17 cellular contexts compared by ENCODE assay signal in genomic region chr15:51750186-51750585, GRCh38. TPM values are rescaled to one million over a fixed set of nuclear protein-coding genes. Genes with fewer than 3 reads are reported as not detected.
DNase-seq lines count a peak whose midpoint lies in the region; ATAC-seq, FAIRE-seq and TF ChIP-seq lines count a peak whose summit lies in the region.
"Had no signal": no experiment of that assay in that cellular context is flagged by ENCODE, and none has a peak within 500 bp of the region (broad histone marks: within the 10 kb centered on the region; RNA-seq: fewer than 3 reads in every experiment).

No MANE protein-coding gene starts in this region.

- no peaks in the 10 kb centered on the region for H3K79me2 ChIP-seq in endothelial cell of umbilical vein (ENCODE audit: control insufficient read depth, insufficient read depth, low read length)

- no peak overlapping the region for H3K27ac Mint-ChIP-seq in T-cell

- TF ChIP-seq POLR2A in endothelial cell of umbilical vein (IDR thresholded peaks at IDR 0.05; ENCODE audit: low read depth, low read length) (no peak), esophagus squamous epithelium (IDR thresholded peaks at IDR 0.05) (no peak)

- H3K9me3 Mint-ChIP-seq in T-cell = no peaks in the 10 kb centered on the region

- ATAC-seq in T-cell (replicated peaks in 1 of 4) (no peak), GM18519 (IDR thresholded peaks at IDR 0.05; ENCODE audit: low FRiP score, unreplicated experiment) (no peak)

- CTCF ChIA-PET in T-cell (lab: Charles Lee) (interaction anchor here in 1 of 2 donors (0.6 kb wide), 1 partner anchor 75 kb away, joined by 3 read pairs; no protein-coding TSS in a partner anchor), endothelial cell of umbilical vein (lab: Charles Lee) (no interaction called here)

- H3K27ac ChIP-seq in left ventricle myocardium inferior (replicated peaks) (no peak overlapping the region), endothelial cell of umbilical vein (ENCODE audit: insufficient read depth, low read depth, low read length) (no peak overlapping the region), esophagus squamous epithelium (no peak overlapping the region)

- dilution Hi-C loops in endothelial cell of umbilical vein (cut with MboI; ENCODE audit: extremely low pct_ligation_motif_present, low sequenced_read_pairs) = no loop called here

- H2AFZ ChIP-seq in endothelial cell of umbilical vein (ENCODE audit: low read depth, low read length) = no peak overlapping the region

- H3K27me3 Mint-ChIP-seq in T-cell = peaks cover 0 to 4% of the 10 kb centered on the region in 2 donors

- no peak for FAIRE-seq in endothelial cell of umbilical vein (lab: Jason Lieb, UNC)
- FAIRE-seq: colon had no signal

- H3K4me1 Mint-ChIP-seq in T-cell = peaks cover 37 to 44% (median 38%) of the 10 kb centered on the region in 3 donors

- H3K9me3 ChIP-seq in left ventricle myocardium inferior (replicated peaks) (no peaks in the 10 kb centered on the region), endothelial cell of umbilical vein (replicated peaks; ENCODE audit: control insufficient read depth, insufficient read depth, low read length) (no peaks in the 10 kb centered on the region), esophagus squamous epithelium (no peaks in the 10 kb centered on the region)

- WGBS in esophagus squamous epithelium, 2 donors = 72 to 78% methylated on average over 4 of the region's 4 CpGs

- no peak overlapping the region for H3K9ac ChIP-seq in endothelial cell of umbilical vein (replicated peaks; ENCODE audit: extremely low read depth, insufficient read depth, low read length)

- H3K4me2 ChIP-seq in endothelial cell of umbilical vein (ENCODE audit: insufficient read depth, low read length) = no peak overlapping the region

- TF ChIP-seq CTCF in left ventricle myocardium inferior (IDR thresholded peaks at IDR 0.05; ENCODE audit: borderline replicate concordance) = no peak
- TF ChIP-seq CTCF in endothelial cell of umbilical vein (IDR thresholded peaks at IDR 0.05; ENCODE audit: extremely low read depth in 1 of 2, insufficient read depth in 1 of 2, low read depth in 1 of 2, low read length in 2 of 2) = no peak
- TF ChIP-seq CTCF in esophagus squamous epithelium (IDR thresholded peaks at IDR 0.05) = no peak

- no peaks in the 10 kb centered on the region for H4K20me1 ChIP-seq in endothelial cell of umbilical vein (replicated peaks; ENCODE audit: control insufficient read depth, extremely low read depth, insufficient read depth, low read length)

- H3K4me3 Mint-ChIP-seq in T-cell = peak overlapping the region; percentile 84 to 85 (median 84)

- H3K9me1 ChIP-seq in endothelial cell of umbilical vein (replicated peaks; ENCODE audit: control insufficient read depth, extremely low read depth, insufficient read depth, low read length) = no peaks in the 10 kb centered on the region

- peaks cover 3% of the 10 kb centered on the region for H3K36me3 Mint-ChIP-seq in T-cell

- POLR2A ChIA-PET in T-cell (lab: Charles Lee) = no interaction called here
- POLR2A ChIA-PET in endothelial cell of umbilical vein (lab: Charles Lee) = no interaction called here

- peak overlapping the region; percentile 76 for H3K4me3 ChIP-seq in left ventricle myocardium inferior
- H3K4me3 ChIP-seq in endothelial cell of umbilical vein (replicated peaks in 1 of 3; ENCODE audit: insufficient read depth in 1 of 3, low read depth in 1 of 3, low read length in 3 of 3) = no peak overlapping the region
- no peak overlapping the region for H3K4me3 ChIP-seq in esophagus squamous epithelium

- no TSS peak for BruUV-seq in endothelial cell of umbilical vein (replicated peaks; lab: Mats Ljungman, UMichigan)

- H3K27me3 ChIP-seq in left ventricle myocardium inferior (ENCODE audit: low read depth) (peaks cover 27% of the 10 kb centered on the region), endothelial cell of umbilical vein (ENCODE audit: control insufficient read depth in 2 of 2, insufficient read depth in 2 of 2, low read length in 2 of 2) (peaks cover 58 to 67% of the 10 kb centered on the region in 2 experiments), esophagus squamous epithelium (no peaks in the 10 kb centered on the region)

- H3K4me1 ChIP-seq in left ventricle myocardium inferior = peaks cover 18% of the 10 kb centered on the region
- peaks cover 3% of the 10 kb centered on the region for H3K4me1 ChIP-seq in endothelial cell of umbilical vein (ENCODE audit: control insufficient read depth, extremely low read depth, insufficient read depth, low read length)
- peaks cover 0 to 24% (median 6%) of the 10 kb centered on the region in 3 donors for H3K4me1 ChIP-seq in esophagus squamous epithelium

- DNase-seq in left ventricle myocardium inferior (no peak), cardiac septum (ENCODE audit: low spot score) (no peak), T-cell (no peak), endothelial cell of umbilical vein (ENCODE audit: low read depth, low spot score) (no peak), SKM-1 treated with dmso at 0.1 percent for 144 hours (lab: John Stamatoyannopoulos, UW; ENCODE audit: unreplicated experiment) (no peak), HCEC 1CT (no peak), esophagus squamous epithelium (lab: John Stamatoyannopoulos, UW) (no peak)
- DNase-seq: AML-193; DMS153; H7; mesenchymal stem cell; MV-4-11; NCI-H2081; NCI-H748 treated with DMSO at 0.1 percent for 48 hours; stimulated activated CD4-positive, alpha-beta T cell treated with anti-CD3 and anti-CD28 coated beads, Interleukin-4, amount 100 ng/mL, for 4 hours had no signal

- intact Hi-C loops in left ventricle myocardium inferior (cut with micrococcal nuclease) (no loop called here), cardiac septum (cut with DNase I) (no loop called here), endothelial cell of umbilical vein (cut with micrococcal nuclease) (no loop called here), esophagus squamous epithelium (cut with DNase I) (no loop called here)

- H3K36me3 ChIP-seq in left ventricle myocardium inferior (no peaks in the 10 kb centered on the region), endothelial cell of umbilical vein (ENCODE audit: control insufficient read depth in 2 of 2, extremely low read depth in 1 of 2, insufficient read depth in 2 of 2, low read length in 2 of 2) (no peaks in the 10 kb centered on the region), esophagus squamous epithelium (no peaks in the 10 kb centered on the region)

TF ChIP-seq in endothelial cell of umbilical vein, 7 proteins besides CTCF, POLR2A, EP300 and RAD21:
- TF ChIP-seq GATA2 (IDR thresholded peaks at IDR 0.05; ENCODE audit: insufficient read depth, insufficient read length, low read depth, low read length) = no peak
- TF ChIP-seq EZH2 (IDR thresholded peaks at IDR 0.05; ENCODE audit: borderline replicate concordance, low read depth, low read length, severe bottlenecking) = peak; percentile 71
- TF ChIP-seq MAX (IDR thresholded peaks at IDR 0.05; ENCODE audit: insufficient read depth, insufficient read length) = no peak

RNA-seq across cellular contexts. Expression of gene TMOD2, which starts 1.2 kb away (rescaled TPM):
- total RNA-seq in left ventricle myocardium inferior (5.1 TPM), cardiac septum (8.3 TPM), T-cell (10 to 100 TPM; 10.9 to 17.2 (median 16.8) TPM), endothelial cell of umbilical vein (2.5 and 2.7 TPM in 2 replicates), esophagus squamous epithelium (1 to 10 TPM; 3.4 to 9.0 (median 4.8) TPM)
- polyA plus RNA-seq in endothelial cell of umbilical vein = 0.32 and 0.46 TPM in 2 replicates
- 0.34 and 0.41 TPM in 2 replicates for polyA plus RNA-seq in endothelial cell of umbilical vein (2011; cell fraction: cytosol; rRNA removed)
- polyA plus RNA-seq in endothelial cell of umbilical vein (2011; cell fraction: nucleus; rRNA removed) = 1.0 and 1.1 TPM in 2 replicates
- 1.4 and 2.1 TPM in 2 replicates for polyA plus RNA-seq in endothelial cell of umbilical vein (2012)
- polyA minus RNA-seq in endothelial cell of umbilical vein = 0.87 and 1.1 TPM in 2 replicates
- not detected for polyA minus RNA-seq in endothelial cell of umbilical vein (2011; cell fraction: cytosol; rRNA and poly(A)+ RNA removed)
- polyA minus RNA-seq in endothelial cell of umbilical vein (2011; cell fraction: nucleus; rRNA and poly(A)+ RNA removed) = 0.87 and 1.2 TPM in 2 replicates

RNA-seq across cellular contexts. Expression of gene LYSMD2, which starts 12.7 kb away (rescaled TPM):
- total RNA-seq in left ventricle myocardium inferior (4.2 TPM), cardiac septum (6.9 TPM), T-cell (10 to 100 TPM; 16.6 to 36.2 (median 26.2) TPM), endothelial cell of umbilical vein (8.0 and 8.2 TPM in 2 replicates), esophagus squamous epithelium (10 to 100 TPM; 11.0 to 15.0 (median 12.9) TPM)
- 4.3 and 6.2 TPM in 2 replicates for polyA plus RNA-seq in endothelial cell of umbilical vein
- 8.7 and 9.0 TPM in 2 replicates for polyA plus RNA-seq in endothelial cell of umbilical vein (2011; cell fraction: cytosol; rRNA removed)
- polyA plus RNA-seq in endothelial cell of umbilical vein (2011; cell fraction: nucleus; rRNA removed) = 3.7 and 3.8 TPM in 2 replicates
- 5.3 and 7.8 TPM in 2 replicates for polyA plus RNA-seq in endothelial cell of umbilical vein (2012)
- polyA minus RNA-seq in endothelial cell of umbilical vein = 1.0 and 1.2 TPM in 2 replicates
- 5.6 TPM for polyA minus RNA-seq in endothelial cell of umbilical vein (2011; cell fraction: cytosol; rRNA and poly(A)+ RNA removed)
- polyA minus RNA-seq in endothelial cell of umbilical vein (2011; cell fraction: nucleus; rRNA and poly(A)+ RNA removed) = 1.3 and 1.5 TPM in 2 replicates
